30 cellular contexts compared by ENCODE assay signal in genomic region chr9:74921732-74922131, GRCh38. TPM values are rescaled to one million over a fixed set of nuclear protein-coding genes. Genes with fewer than 3 reads are reported as not detected.
"Had no signal": no experiment of that assay in that cellular context is flagged by ENCODE, and none has a peak within 500 bp of the region (broad histone marks: within the 10 kb centered on the region; RNA-seq: fewer than 3 reads in every experiment).

No MANE protein-coding gene starts in this region.

- H3K27me3 Mint-ChIP-seq: activated CD4-positive, alpha-beta T cell treated with anti-CD3 and anti-CD28 coated beads, Interleukin-2, amount 10 ng/mL, durations not matched to agents 24 days and 14 days; activated CD8-positive, alpha-beta T cell treated with anti-CD3 and anti-CD28 coated beads for 36 hours; activated naive CD8-positive, alpha-beta T cell treated with anti-CD3 and anti-CD28 coated beads for 36 hours; activated T-cell treated with anti-CD3 and anti-CD28 coated beads, Interleukin-2, amount 50 U/mL, for 24 hours had no signal

- H3K4me1 Mint-ChIP-seq: activated B cell treated with CpG ODN at 0.5 μM for 24 hours; activated CD4-positive, alpha-beta T cell treated with anti-CD3 and anti-CD28 coated beads, Interleukin-2, amount 10 ng/mL, durations not matched to agents 24 days and 14 days; activated CD8-positive, alpha-beta memory T cell treated with anti-CD3 and anti-CD28 coated beads, Interleukin-2, amount 10 ng/mL, durations not matched to agents 7 days and 5 days; activated naive CD8-positive, alpha-beta T cell treated with anti-CD3 and anti-CD28 coated beads for 36 hours had no signal

- H3K27ac Mint-ChIP-seq: activated B cell treated with CpG ODN at 0.5 μM for 24 hours; activated CD4-positive, alpha-beta memory T cell treated with anti-CD3 and anti-CD28 coated beads for 36 hours; activated CD4-positive, alpha-beta T cell treated with anti-CD3 and anti-CD28 coated beads, Interleukin-2, amount 10 ng/mL, durations not matched to agents 24 days and 14 days; activated CD8-positive, alpha-beta memory T cell treated with anti-CD3 and anti-CD28 coated beads, Interleukin-2, amount 10 ng/mL, durations not matched to agents 7 days and 5 days; activated CD8-positive, alpha-beta T cell treated with anti-CD3 and anti-CD28 coated beads for 36 hours; activated naive CD4-positive, alpha-beta T cell treated with anti-CD3 and anti-CD28 coated beads for 36 hours; activated naive CD4-positive, alpha-beta T cell treated with anti-CD3 and anti-CD28 coated beads, Interleukin-2, amount 50 U/mL, for 72 hours; activated naive CD8-positive, alpha-beta T cell treated with anti-CD3 and anti-CD28 coated beads for 36 hours; activated T-cell treated with anti-CD3 and anti-CD28 coated beads, Interleukin-2, amount 50 U/mL, for 24 hours; T-helper 1 cell treated with Interleukin-12 subunit alpha and Interleukin-12 subunit beta and Interleukin-4 antibody, amounts not matched to agents 30 μg/mL and 1 μg/mL, for 36 hours; T-helper 2 cell treated with Interferon-gamma antibody and Interleukin-4, amounts not matched to agents 5 μg/mL and 100 μg/mL, for 36 hours had no signal

- DNase-seq: activated B cell treated with CpG ODN at 0.5 μM for 24 hours; activated CD4-positive, alpha-beta memory T cell treated with anti-CD3 and anti-CD28 coated beads for 36 hours; activated CD4-positive, alpha-beta T cell treated with anti-CD3 and anti-CD28 coated beads for 4 hours; activated CD4-positive, alpha-beta T cell treated with anti-CD3 and anti-CD28 coated beads, Interleukin-2, amount 10 ng/mL, durations not matched to agents 24 days and 14 days; activated CD4-positive, alpha-beta T cell treated with anti-CD3 and anti-CD28 coated beads, Interleukin-2, amount 50 U/mL, for 1 hour; activated CD4-positive, alpha-beta T cell treated with anti-CD3 and anti-CD28 coated beads, Interleukin-2, amount 50 U/mL, for 4 hours; activated CD4-positive, CD25-positive, alpha-beta regulatory T cell treated with anti-CD3 and anti-CD28 coated beads, Interleukin-2, amount 50 U/mL, for 72 hours; activated CD8-positive, alpha-beta memory T cell treated with anti-CD3 and anti-CD28 coated beads, Interleukin-2, amount 10 ng/mL, durations not matched to agents 7 days and 5 days; activated CD8-positive, alpha-beta memory T cell treated with anti-CD3 and anti-CD28 coated beads, Interleukin-2, amount 50 U/mL, for 48 hours; activated CD8-positive, alpha-beta T cell treated with anti-CD3 and anti-CD28 coated beads for 36 hours; activated effector memory CD4-positive, alpha-beta T cell treated with anti-CD3 and anti-CD28 coated beads, Interleukin-2, amount 50 U/mL, for 16 hours; activated gamma-delta T cell treated with Interleukin-2 at 50 U/mL for 16 hours; activated naive CD4-positive, alpha-beta T cell; activated naive CD4-positive, alpha-beta T cell treated with anti-CD3 and anti-CD28 coated beads for 36 hours; activated naive CD4-positive, alpha-beta T cell treated with anti-CD3 and anti-CD28 coated beads, Interleukin-2, amount 50 U/mL, for 16 hours; activated naive CD8-positive, alpha-beta T cell treated with anti-CD3 and anti-CD28 coated beads for 36 hours; activated T-cell treated with anti-CD3 and anti-CD28 coated beads, Interleukin-2, amount 50 U/mL, for 24 hours; activated T-cell treated with anti-CD3 and anti-CD28 coated beads, Interleukin-2, amount 50 U/mL, for 48 hours; adrenal gland; amniotic stem cell; aorta; body of pancreas; brain microvascular endothelial cell; central memory CD4-positive, alpha-beta T cell; T-helper 1 cell; T-helper 2 cell; T-helper 9 cell had no signal

- H3K9me3 Mint-ChIP-seq: activated B cell treated with CpG ODN at 0.5 μM for 24 hours; activated CD4-positive, alpha-beta memory T cell treated with anti-CD3 and anti-CD28 coated beads for 36 hours; activated CD4-positive, alpha-beta T cell treated with anti-CD3 and anti-CD28 coated beads, Interleukin-2, amount 10 ng/mL, durations not matched to agents 24 days and 14 days; activated CD8-positive, alpha-beta T cell treated with anti-CD3 and anti-CD28 coated beads for 36 hours; activated naive CD4-positive, alpha-beta T cell treated with anti-CD3 and anti-CD28 coated beads for 36 hours; activated naive CD4-positive, alpha-beta T cell treated with anti-CD3 and anti-CD28 coated beads, Interleukin-2, amount 50 U/mL, for 72 hours; activated naive CD8-positive, alpha-beta T cell treated with anti-CD3 and anti-CD28 coated beads for 36 hours; activated T-cell treated with anti-CD3 and anti-CD28 coated beads, Interleukin-2, amount 50 U/mL, for 24 hours; T-helper 1 cell treated with Interleukin-12 subunit alpha and Interleukin-12 subunit beta and Interleukin-4 antibody, amounts not matched to agents 30 μg/mL and 1 μg/mL, for 36 hours; T-helper 2 cell treated with Interferon-gamma antibody and Interleukin-4, amounts not matched to agents 5 μg/mL and 100 μg/mL, for 36 hours had no signal

- ATAC-seq: activated CD8-positive, alpha-beta memory T cell treated with anti-CD3 and anti-CD28 coated beads, Interleukin-2, amount 10 ng/mL, durations not matched to agents 7 days and 5 days; activated CD8-positive, alpha-beta T cell treated with anti-CD3 and anti-CD28 coated beads for 36 hours; activated naive CD4-positive, alpha-beta T cell treated with anti-CD3 and anti-CD28 coated beads, Interleukin-2, amount 50 U/mL, for 72 hours; body of pancreas had no signal

- H3K36me3 Mint-ChIP-seq: activated CD4-positive, alpha-beta memory T cell treated with anti-CD3 and anti-CD28 coated beads for 36 hours; activated CD8-positive, alpha-beta memory T cell treated with anti-CD3 and anti-CD28 coated beads, Interleukin-2, amount 10 ng/mL, durations not matched to agents 7 days and 5 days; activated naive CD4-positive, alpha-beta T cell treated with anti-CD3 and anti-CD28 coated beads, Interleukin-2, amount 50 U/mL, for 72 hours; activated naive CD8-positive, alpha-beta T cell treated with anti-CD3 and anti-CD28 coated beads for 36 hours had no signal

- H3K4me3 Mint-ChIP-seq: activated B cell treated with CpG ODN at 0.5 μM for 24 hours; activated CD4-positive, alpha-beta memory T cell treated with anti-CD3 and anti-CD28 coated beads for 36 hours; activated CD4-positive, alpha-beta T cell treated with anti-CD3 and anti-CD28 coated beads, Interleukin-2, amount 10 ng/mL, durations not matched to agents 24 days and 14 days; activated CD8-positive, alpha-beta memory T cell treated with anti-CD3 and anti-CD28 coated beads, Interleukin-2, amount 10 ng/mL, durations not matched to agents 7 days and 5 days; activated CD8-positive, alpha-beta T cell treated with anti-CD3 and anti-CD28 coated beads for 36 hours; activated naive CD4-positive, alpha-beta T cell treated with anti-CD3 and anti-CD28 coated beads for 36 hours; activated naive CD8-positive, alpha-beta T cell treated with anti-CD3 and anti-CD28 coated beads for 36 hours; activated T-cell treated with anti-CD3 and anti-CD28 coated beads, Interleukin-2, amount 50 U/mL, for 24 hours; T-helper 1 cell treated with Interleukin-12 subunit alpha and Interleukin-12 subunit beta and Interleukin-4 antibody, amounts not matched to agents 30 μg/mL and 1 μg/mL, for 36 hours; T-helper 2 cell treated with Interferon-gamma antibody and Interleukin-4, amounts not matched to agents 5 μg/mL and 100 μg/mL, for 36 hours had no signal

RNA-seq across cellular contexts. Expression of gene TRPM6, which starts 34.0 kb away (rescaled TPM):
- total RNA-seq: activated B cell treated with CpG ODN at 0.5 μM for 24 hours; activated CD8-positive, alpha-beta memory T cell treated with anti-CD3 and anti-CD28 coated beads, Interleukin-2, amount 10 ng/mL, durations not matched to agents 7 days and 5 days; activated CD8-positive, alpha-beta T cell treated with anti-CD3 and anti-CD28 coated beads for 36 hours; activated naive CD4-positive, alpha-beta T cell treated with anti-CD3 and anti-CD28 coated beads for 36 hours; activated naive CD8-positive, alpha-beta T cell treated with anti-CD3 and anti-CD28 coated beads for 36 hours had no signal
